Comparison of ENCODE assay signal across 7 cellular contexts in genomic region chrX:49331282-49331681, GRCh38. TPM values are rescaled to one million over a fixed set of nuclear protein-coding genes. Genes with fewer than 3 reads are reported as not detected.
"Had no signal": no experiment of that assay in that cellular context is flagged by ENCODE, and none has a peak within 500 bp of the region (broad histone marks: within the 10 kb centered on the region; RNA-seq: fewer than 3 reads in every experiment).

Gene GAGE13, plus strand, starts transcription at chrX:49331582. Its CDS starts 1,156 bp downstream, at chrX:49332738.

RNA-seq across cellular contexts. Expression of gene GAGE13, which starts in this region (rescaled TPM):
- total RNA-seq: GM23248, GM23338, H1, H4, H7, H9, HFFc6 had no signal
- polyA plus RNA-seq: GM23248, GM23338, H1 had no signal
